27 cellular contexts compared by ENCODE assay signal in genomic region chr1:18529714-18530113, GRCh38. TPM values are rescaled to one million over a fixed set of nuclear protein-coding genes. Genes with fewer than 3 reads are reported as not detected.
"Had no signal": no experiment of that assay in that cellular context is flagged by ENCODE, and none has a peak within 500 bp of the region (broad histone marks: within the 10 kb centered on the region; RNA-seq: fewer than 3 reads in every experiment).

No MANE protein-coding gene starts in this region.

- H3K4me1 ChIP-seq: colonic mucosa, gastrocnemius medialis, heart right ventricle, lower lobe of right lung, thyroid gland, uterus had no signal

- H3K27ac ChIP-seq: colonic mucosa, gastrocnemius medialis, heart right ventricle, lower lobe of right lung, neutrophil, ovary, suprapubic skin, thyroid gland, uterus had no signal

- H3K4me3 Mint-ChIP-seq: memory B cell; naive B cell; nephron progenitor cell; stimulated activated effector memory CD8-positive, alpha-beta T cell treated with anti-CD3 and anti-CD28 coated beads, Interleukin-12 subunit alpha, Interleukin-12 subunit beta, amount 100 ng/mL, for 72 hours; type B pancreatic cell had no signal

- H3K36me3 ChIP-seq: colonic mucosa, gastrocnemius medialis, heart right ventricle, lower lobe of right lung, neutrophil, ovary, suprapubic skin, thyroid gland, uterus had no signal

- ATAC-seq: esophagus mucosa; gastrocnemius medialis; heart right ventricle; lower lobe of right lung; right cardiac atrium; stimulated activated effector memory CD8-positive, alpha-beta T cell treated with anti-CD3 and anti-CD28 coated beads, Interleukin-12 subunit alpha, Interleukin-12 subunit beta, amount 100 ng/mL, for 72 hours; stimulated activated naive CD8-positive, alpha-beta T cell treated with anti-CD3 and anti-CD28 coated beads, Interleukin-15, Interleukin-2, amounts not matched to agents 100 U/mL and 50 U/mL, for 24 hours had no signal

- H3K4me1 Mint-ChIP-seq: memory B cell; naive B cell; nephron progenitor cell; stimulated activated effector memory CD8-positive, alpha-beta T cell treated with anti-CD3 and anti-CD28 coated beads, Interleukin-12 subunit alpha, Interleukin-12 subunit beta, amount 100 ng/mL, for 72 hours had no signal

- H3K27ac Mint-ChIP-seq: memory B cell; naive B cell; nephron progenitor cell; stimulated activated effector memory CD8-positive, alpha-beta T cell treated with anti-CD3 and anti-CD28 coated beads, Interleukin-12 subunit alpha, Interleukin-12 subunit beta, amount 100 ng/mL, for 72 hours; type B pancreatic cell had no signal

- H3K9me3 Mint-ChIP-seq: nephron progenitor cell; stimulated activated effector memory CD8-positive, alpha-beta T cell treated with anti-CD3 and anti-CD28 coated beads, Interleukin-12 subunit alpha, Interleukin-12 subunit beta, amount 100 ng/mL, for 72 hours; type B pancreatic cell had no signal

- DNase-seq: cerebellar nuclear complex; colonic mucosa; effector CD8-positive, alpha-beta T cell; gastrocnemius medialis; heart right ventricle; hypothalamus; kidney glomerular epithelial cell; lower lobe of right lung; midbrain; naive B cell; nephron progenitor cell; ovary; right cardiac atrium; small intestine; stimulated activated CD4-positive, alpha-beta T cell treated with anti-CD3 and anti-CD28 coated beads, Interleukin-2, amount 100 ng/mL, for 48 hours; stimulated activated naive CD8-positive, alpha-beta T cell treated with anti-CD3 and anti-CD28 coated beads, Interleukin-15, Interleukin-2, amounts not matched to agents 100 U/mL and 50 U/mL, for 24 hours; thyroid gland; uterus had no signal

- H3K9me3 ChIP-seq: colonic mucosa, gastrocnemius medialis, lower lobe of right lung, neutrophil, ovary, suprapubic skin, thyroid gland, uterus had no signal

- H3K36me3 Mint-ChIP-seq: memory B cell; naive B cell; stimulated activated effector memory CD8-positive, alpha-beta T cell treated with anti-CD3 and anti-CD28 coated beads, Interleukin-12 subunit alpha, Interleukin-12 subunit beta, amount 100 ng/mL, for 72 hours; type B pancreatic cell had no signal

- H3K27me3 ChIP-seq: colonic mucosa, neutrophil, ovary, thyroid gland, uterus had no signal

- H3K4me3 ChIP-seq: colonic mucosa, gastrocnemius medialis, heart right ventricle, lower lobe of right lung, ovary, suprapubic skin, thyroid gland, uterus had no signal

RNA-seq across cellular contexts. Expression of gene KLHDC7A, which starts 49.0 kb away (rescaled TPM):
- total RNA-seq: dermis microvascular lymphatic vessel endothelial cell, fibroblast of villous mesenchyme, posterior vena cava had no signal
